ENCODE assay signal across 1 cellular context in genomic region chr6:31652925-31653724, GRCh38.
A peak's percentile ranks its signal among the peaks of the same experiment; 100 is the strongest.
TF ChIP-seq lines count a peak whose summit lies in the region.

No MANE protein-coding gene starts in this region.

TF ChIP-seq in K562, 482 proteins besides CTCF, POLR2A, EP300 and RAD21 (continued from another document and continues in another):
- TF ChIP-seq, protein P1, sequence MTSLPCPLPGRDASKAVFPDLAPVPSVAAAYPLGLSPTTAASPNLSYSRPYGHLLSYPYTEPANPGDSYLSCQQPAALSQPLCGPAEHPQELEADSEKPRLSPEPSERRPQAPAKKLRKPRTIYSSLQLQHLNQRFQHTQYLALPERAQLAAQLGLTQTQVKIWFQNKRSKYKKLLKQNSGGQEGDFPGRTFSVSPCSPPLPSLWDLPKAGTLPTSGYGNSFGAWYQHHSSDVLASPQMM (CRISPR knock-in tag; IDR thresholded peaks at IDR 0.05): no peak
- TF ChIP-seq MCM5 (IDR thresholded peaks at IDR 0.05; ENCODE audit: low read depth) (no peak), CCAR2 (IDR thresholded peaks at IDR 0.05; ENCODE audit: low read depth, low read length) (0 out of 2 replicates have a peak, but pooled peaks have one; percentile 64), ZMIZ1 (IDR thresholded peaks at IDR 0.05; ENCODE audit: low read depth in 2 of 2, low read length in 2 of 2) (no peak), CHD4 (IDR thresholded peaks at IDR 0.05; ENCODE audit: insufficient read depth, insufficient replicate concordance, low read depth, low read length, poor library complexity, severe bottlenecking) (peak; percentile 20), ZNF408 (CRISPR knock-in tag; IDR thresholded peaks at IDR 0.05; ENCODE audit: low read depth) (no peak), NKRF (IDR thresholded peaks at IDR 0.05; ENCODE audit: borderline replicate concordance) (peak; percentile 97), MAFK (IDR thresholded peaks at IDR 0.05; ENCODE audit: low read length) (no peak), ZNF584 (CRISPR knock-in tag; IDR thresholded peaks at IDR 0.05; ENCODE audit: low read depth) (peak; percentile 10; the same call in 1 of the 2 replicates), RFX5 (IDR thresholded peaks at IDR 0.05; ENCODE audit: low read depth, low read length) (no peak), PCBP2 (IDR thresholded peaks at IDR 0.05; ENCODE audit: low read depth, low read length, poor library complexity, severe bottlenecking) (no peak), MLLT1 (IDR thresholded peaks at IDR 0.05) (peak; percentile 90; a peak in 3 of 4 replicates), POLR3G (IDR thresholded peaks at IDR 0.05; ENCODE audit: extremely low read depth, insufficient read length, insufficient replicate concordance) (no peak), CC2D1A (IDR thresholded peaks at IDR 0.05) (peak; percentile 84), ZNF324 (CRISPR knock-in tag; IDR thresholded peaks at IDR 0.05) (no peak; the same call in 1 of the 2 replicates), NR4A1 (CRISPR knock-in tag; IDR thresholded peaks at IDR 0.05) (peak; percentile 89), NR4A1 (tag; IDR thresholded peaks at IDR 0.05) (peak; percentile 59; the same call in 1 of the 2 replicates), CHCHD3 (CRISPR knock-in tag; IDR thresholded peaks at IDR 0.05) (no peak; the same call in 1 of the 2 replicates), SREBF1 (IDR thresholded peaks at IDR 0.05; ENCODE audit: borderline replicate concordance, low read depth, low read length) (no peak), ZSCAN29 (IDR thresholded peaks at IDR 0.05) (peak; percentile 68; the same call in 1 of the 2 replicates), CBX8 (IDR thresholded peaks at IDR 0.05; ENCODE audit: borderline replicate concordance, extremely low read depth, low read depth, low read length, poor library complexity, severe bottlenecking) (no peak), ZNF23 (CRISPR knock-in tag; IDR thresholded peaks at IDR 0.05) (no peak), GABPB1 (CRISPR knock-in tag; IDR thresholded peaks at IDR 0.05) (no peak), KLF6 (CRISPR knock-in tag; IDR thresholded peaks at IDR 0.05; ENCODE audit: borderline replicate concordance) (peak; percentile 2; the same call in 1 of the 2 replicates), SMARCE1 (IDR thresholded peaks at IDR 0.05) (peak; percentile 81; the same call in 1 of the 2 replicates), ZNF184 (CRISPR knock-in tag; IDR thresholded peaks at IDR 0.05) (no peak), MCM7 (IDR thresholded peaks at IDR 0.05) (peak in 1 of 2 experiments; percentile 87; a peak in 1 of 4 replicates), RAD51 (IDR thresholded peaks at IDR 0.05; ENCODE audit: borderline replicate concordance, low read depth) (peak; percentile 43; the same call in 1 of the 2 replicates), ZNF316 (IDR thresholded peaks at IDR 0.05) (peak; percentile 37; the same call in 1 of the 2 replicates), ZBTB12 (CRISPR knock-in tag; IDR thresholded peaks at IDR 0.05) (0 out of 2 replicates have a peak, but pooled peaks have one; percentile 5), HNRNPL (IDR thresholded peaks at IDR 0.05; ENCODE audit: low read depth, low read length) (peak; percentile 61; the same call in 1 of the 2 replicates), ZNF140 (CRISPR knock-in tag; IDR thresholded peaks at IDR 0.05) (no peak), POLR2AphosphoS2 (IDR thresholded peaks at IDR 0.05; ENCODE audit: low read length) (peak; percentile 98), ZNF146 (CRISPR knock-in tag; IDR thresholded peaks at IDR 0.05; ENCODE audit: unreplicated experiment) (no peak), ZKSCAN1 (IDR thresholded peaks at IDR 0.05; ENCODE audit: low read depth, low read length) (no peak; the same call in 1 of the 2 replicates), TRIM24 (IDR thresholded peaks at IDR 0.05) (no peak), FIP1L1 (IDR thresholded peaks at IDR 0.05; ENCODE audit: low read depth, low read length, poor library complexity, severe bottlenecking) (no peak), ZNF76 (CRISPR knock-in tag; IDR thresholded peaks at IDR 0.05; ENCODE audit: borderline replicate concordance) (no peak), ZNF263 (CRISPR knock-in tag; IDR thresholded peaks at IDR 0.05; ENCODE audit: borderline replicate concordance) (no peak; the same call in 1 of the 2 replicates), ZNF583 (CRISPR knock-in tag; IDR thresholded peaks at IDR 0.05) (0 out of 2 replicates have a peak, but pooled peaks have one; percentile 17), FOXJ2 (tag; IDR thresholded peaks at IDR 0.05) (no peak)
- TF ChIP-seq, protein P2, sequence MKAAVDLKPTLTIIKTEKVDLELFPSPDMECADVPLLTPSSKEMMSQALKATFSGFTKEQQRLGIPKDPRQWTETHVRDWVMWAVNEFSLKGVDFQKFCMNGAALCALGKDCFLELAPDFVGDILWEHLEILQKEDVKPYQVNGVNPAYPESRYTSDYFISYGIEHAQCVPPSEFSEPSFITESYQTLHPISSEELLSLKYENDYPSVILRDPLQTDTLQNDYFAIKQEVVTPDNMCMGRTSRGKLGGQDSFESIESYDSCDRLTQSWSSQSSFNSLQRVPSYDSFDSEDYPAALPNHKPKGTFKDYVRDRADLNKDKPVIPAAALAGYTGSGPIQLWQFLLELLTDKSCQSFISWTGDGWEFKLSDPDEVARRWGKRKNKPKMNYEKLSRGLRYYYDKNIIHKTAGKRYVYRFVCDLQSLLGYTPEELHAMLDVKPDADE (conservative IDR thresholded peaks at IDR 0.05; ENCODE audit: control insufficient read depth, low read depth, low read length): peak; percentile 21; the same call in 1 of the 2 replicates
- TF ChIP-seq, protein P3, sequence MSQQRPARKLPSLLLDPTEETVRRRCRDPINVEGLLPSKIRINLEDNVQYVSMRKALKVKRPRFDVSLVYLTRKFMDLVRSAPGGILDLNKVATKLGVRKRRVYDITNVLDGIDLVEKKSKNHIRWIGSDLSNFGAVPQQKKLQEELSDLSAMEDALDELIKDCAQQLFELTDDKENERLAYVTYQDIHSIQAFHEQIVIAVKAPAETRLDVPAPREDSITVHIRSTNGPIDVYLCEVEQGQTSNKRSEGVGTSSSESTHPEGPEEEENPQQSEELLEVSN (IDR thresholded peaks at IDR 0.05; ENCODE audit: borderline replicate concordance in 1 of 2, extremely low read depth in 1 of 2, insufficient read depth in 1 of 2, insufficient read length in 1 of 2, low read depth in 1 of 2, low read length in 1 of 2, poor library complexity in 1 of 2, severe bottlenecking in 1 of 2): peak; percentile 29 to 70
- TF ChIP-seq, protein P4, sequence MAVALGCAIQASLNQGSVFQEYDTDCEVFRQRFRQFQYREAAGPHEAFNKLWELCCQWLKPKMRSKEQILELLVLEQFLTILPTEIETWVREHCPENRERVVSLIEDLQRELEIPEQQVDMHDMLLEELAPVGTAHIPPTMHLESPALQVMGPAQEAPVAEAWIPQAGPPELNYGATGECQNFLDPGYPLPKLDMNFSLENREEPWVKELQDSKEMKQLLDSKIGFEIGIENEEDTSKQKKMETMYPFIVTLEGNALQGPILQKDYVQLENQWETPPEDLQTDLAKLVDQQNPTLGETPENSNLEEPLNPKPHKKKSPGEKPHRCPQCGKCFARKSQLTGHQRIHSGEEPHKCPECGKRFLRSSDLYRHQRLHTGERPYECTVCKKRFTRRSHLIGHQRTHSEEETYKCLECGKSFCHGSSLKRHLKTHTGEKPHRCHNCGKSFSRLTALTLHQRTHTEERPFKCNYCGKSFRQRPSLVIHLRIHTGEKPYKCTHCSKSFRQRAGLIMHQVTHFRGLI (CRISPR knock-in tag; IDR thresholded peaks at IDR 0.05): no peak
- TF ChIP-seq, protein P5, sequence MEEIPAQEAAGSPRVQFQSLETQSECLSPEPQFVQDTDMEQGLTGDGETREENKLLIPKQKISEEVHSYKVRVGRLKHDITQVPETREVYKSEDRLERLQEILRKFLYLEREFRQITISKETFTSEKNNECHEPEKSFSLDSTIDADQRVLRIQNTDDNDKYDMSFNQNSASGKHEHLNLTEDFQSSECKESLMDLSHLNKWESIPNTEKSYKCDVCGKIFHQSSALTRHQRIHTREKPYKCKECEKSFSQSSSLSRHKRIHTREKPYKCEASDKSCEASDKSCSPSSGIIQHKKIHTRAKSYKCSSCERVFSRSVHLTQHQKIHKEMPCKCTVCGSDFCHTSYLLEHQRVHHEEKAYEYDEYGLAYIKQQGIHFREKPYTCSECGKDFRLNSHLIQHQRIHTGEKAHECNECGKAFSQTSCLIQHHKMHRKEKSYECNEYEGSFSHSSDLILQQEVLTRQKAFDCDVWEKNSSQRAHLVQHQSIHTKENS (CRISPR knock-in tag; IDR thresholded peaks at IDR 0.05): peak; percentile 91; the same call in 1 of the 2 replicates
- TF ChIP-seq, protein P6, sequence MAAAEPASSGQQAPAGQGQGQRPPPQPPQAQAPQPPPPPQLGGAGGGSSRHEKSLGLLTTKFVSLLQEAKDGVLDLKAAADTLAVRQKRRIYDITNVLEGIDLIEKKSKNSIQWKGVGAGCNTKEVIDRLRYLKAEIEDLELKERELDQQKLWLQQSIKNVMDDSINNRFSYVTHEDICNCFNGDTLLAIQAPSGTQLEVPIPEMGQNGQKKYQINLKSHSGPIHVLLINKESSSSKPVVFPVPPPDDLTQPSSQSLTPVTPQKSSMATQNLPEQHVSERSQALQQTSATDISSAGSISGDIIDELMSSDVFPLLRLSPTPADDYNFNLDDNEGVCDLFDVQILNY (CRISPR knock-in tag; IDR thresholded peaks at IDR 0.05): no peak; the same call in 1 of the 2 replicates
- TF ChIP-seq, protein P7, sequence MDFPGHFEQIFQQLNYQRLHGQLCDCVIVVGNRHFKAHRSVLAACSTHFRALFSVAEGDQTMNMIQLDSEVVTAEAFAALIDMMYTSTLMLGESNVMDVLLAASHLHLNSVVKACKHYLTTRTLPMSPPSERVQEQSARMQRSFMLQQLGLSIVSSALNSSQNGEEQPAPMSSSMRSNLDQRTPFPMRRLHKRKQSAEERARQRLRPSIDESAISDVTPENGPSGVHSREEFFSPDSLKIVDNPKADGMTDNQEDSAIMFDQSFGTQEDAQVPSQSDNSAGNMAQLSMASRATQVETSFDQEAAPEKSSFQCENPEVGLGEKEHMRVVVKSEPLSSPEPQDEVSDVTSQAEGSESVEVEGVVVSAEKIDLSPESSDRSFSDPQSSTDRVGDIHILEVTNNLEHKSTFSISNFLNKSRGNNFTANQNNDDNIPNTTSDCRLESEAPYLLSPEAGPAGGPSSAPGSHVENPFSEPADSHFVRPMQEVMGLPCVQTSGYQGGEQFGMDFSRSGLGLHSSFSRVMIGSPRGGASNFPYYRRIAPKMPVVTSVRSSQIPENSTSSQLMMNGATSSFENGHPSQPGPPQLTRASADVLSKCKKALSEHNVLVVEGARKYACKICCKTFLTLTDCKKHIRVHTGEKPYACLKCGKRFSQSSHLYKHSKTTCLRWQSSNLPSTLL (IDR thresholded peaks at IDR 0.05): no peak
